Comparison of ENCODE assay signal across 11 cellular contexts in the genomic region with DNA sequence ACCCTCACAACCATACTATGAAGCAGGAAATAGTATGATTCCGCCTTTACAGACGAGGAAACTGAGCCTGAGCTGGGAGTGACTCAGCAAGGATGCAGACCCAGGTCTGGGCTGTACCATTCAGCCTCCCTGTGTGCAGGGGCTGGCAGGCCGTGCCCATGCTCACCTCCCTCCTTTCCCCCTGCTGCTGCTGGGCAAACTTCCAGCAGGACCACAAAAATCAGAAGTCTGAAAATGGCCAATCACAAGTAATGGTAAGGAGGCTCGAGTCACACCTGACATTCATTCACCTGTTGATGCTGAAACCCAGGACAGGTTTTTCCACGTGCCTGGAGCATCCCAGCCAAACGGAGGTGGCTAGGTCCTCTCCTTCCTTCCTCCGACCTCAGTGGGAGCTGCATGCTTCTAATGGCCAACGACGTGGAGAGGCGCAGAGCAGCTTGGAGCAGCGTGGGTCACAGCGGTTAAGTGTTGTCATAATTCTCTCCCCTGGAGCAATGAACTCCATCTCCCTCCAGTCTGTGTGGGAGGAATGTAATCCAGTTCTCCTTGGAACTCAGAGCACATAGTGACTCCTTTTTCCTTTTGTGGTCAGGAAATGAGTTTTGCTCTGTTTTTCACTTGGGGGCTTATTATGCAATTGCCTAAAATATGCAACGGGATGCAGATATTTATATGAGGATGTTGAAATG.
DNase-seq lines count a peak whose midpoint lies in the region; ATAC-seq and TF ChIP-seq lines count a peak whose summit lies in the region.
"Had no signal": no experiment of that assay in that cellular context is flagged by ENCODE, and none has a peak within 500 bp of the region (broad histone marks: within the 10 kb centered on the region; RNA-seq: fewer than 3 reads in every experiment).

No MANE protein-coding gene starts in this region.

- H3K9me2 ChIP-seq in GM23248 (ENCODE audit: insufficient read depth), result no peaks in the 10 kb centered on the region

- H3K27ac ChIP-seq in GM23248 (peak overlapping the region; percentile 71), SJCRH30 (peak overlapping the region; percentile 64)

- no peak overlapping the region for H2AFZ ChIP-seq in GM23248

- H3K27me3 ChIP-seq in GM23248 (replicated peaks; ENCODE audit: insufficient read depth) (no peaks in the 10 kb centered on the region), SJCRH30 (no peaks in the 10 kb centered on the region)

- no peak for TF ChIP-seq CTCF in fibroblast of mammary gland (conservative IDR thresholded peaks at IDR 0.05; ENCODE audit: control insufficient read depth, insufficient read depth, low read depth, low read length)

- DNase-seq in GM23248 (peak; percentile 85), SJCRH30 (peak; percentile 33 to 63), fibroblast of mammary gland (ENCODE audit: low read depth) (peak; percentile 86), sciatic nerve (ENCODE audit: low spot score) (no peak), midbrain (lab: John Stamatoyannopoulos, UW) (no peak), HK-2 (ENCODE audit: unreplicated experiment) (no peak)
- DNase-seq: activated T-cell treated with anti-CD3 and anti-CD28 coated beads, Interleukin-2, amount 50 U/mL, for 1 hour; cerebellar nuclear complex; stimulated activated CD4-positive, alpha-beta T cell treated with anti-CD3 and anti-CD28 coated beads, Interleukin-12 subunit alpha, Interleukin-12 subunit beta, amount 100 ng/mL, for 4 hours had no signal

- in situ Hi-C loops in GM23248 (cut with MboI), result loop anchor here (25.0 kb wide), 1 partner anchor 536 kb away; no protein-coding TSS in a partner anchor

- intact Hi-C loops in sciatic nerve (cut with DNase I), result no loop called here

- H3F3A ChIP-seq in GM23248 (ENCODE audit: insufficient read depth), result peaks cover 28% of the 10 kb centered on the region

- H3K9ac ChIP-seq in GM23248, result peak overlapping the region; percentile 49; the same call in 1 of the 2 replicates

- H3K4me2 ChIP-seq in GM23248 (ENCODE audit: unreplicated experiment), result peak overlapping the region; percentile 28

- H3K79me2 ChIP-seq in GM23248 (ENCODE audit: insufficient read depth), result no peaks in the 10 kb centered on the region

- H3K36me3 ChIP-seq in GM23248 (ENCODE audit: low read depth) (no peaks in the 10 kb centered on the region), SJCRH30 (no peaks in the 10 kb centered on the region)

- H3K4me1 ChIP-seq in GM23248 (ENCODE audit: insufficient read depth) (peaks cover 45% of the 10 kb centered on the region), SJCRH30 (peaks cover 43% of the 10 kb centered on the region)

- no peaks in the 10 kb centered on the region for H3K9me3 ChIP-seq in GM23248 (ENCODE audit: low read depth)
- H3K9me3 ChIP-seq in SJCRH30 (replicated peaks), result no peaks in the 10 kb centered on the region

- peak; percentile 85 for ATAC-seq in sciatic nerve
- no peak for ATAC-seq in HG02763 (IDR thresholded peaks at IDR 0.05; ENCODE audit: unreplicated experiment)
- ATAC-seq in GM19452 (IDR thresholded peaks at IDR 0.05; ENCODE audit: unreplicated experiment), result no peak

- H4K20me1 ChIP-seq in GM23248 (ENCODE audit: insufficient read depth), result no peaks in the 10 kb centered on the region

- H3K4me3 ChIP-seq in GM23248 (no peak overlapping the region), SJCRH30 (no peak overlapping the region), fibroblast of mammary gland (ENCODE audit: control insufficient read depth, low read depth, low read length) (no peak overlapping the region)

- 24 to 26% methylated on average over 12 to 13 of the region's 13 CpGs for whole genome bisulfite sequencing in GM23248 (ENCODE audit: low coverage in 1 of 2, low lambda C conversion rate in 2 of 2, missing lambda C conversion rate in 2 of 2), 2 experiments

Comparison
In these comparisons a context has a peak if more than half of its experiments do, and no peak if none do; other contexts are left out.
1. DNase-seq: peak in GM23248 (single experiment), SJCRH30 (2 of 2) and fibroblast of mammary gland (single experiment); none in sciatic nerve (single experiment), midbrain (single experiment) and HK-2 (single experiment).